ENCODE assay signal across 8 cellular contexts in genomic region chr11:10751581-10751940, GRCh38. TPM values are rescaled to one million over a fixed set of nuclear protein-coding genes. Genes with fewer than 3 reads are reported as not detected.
DNase-seq lines count a peak whose midpoint lies in the region; ATAC-seq and TF ChIP-seq lines count a peak whose summit lies in the region.

No MANE protein-coding gene starts in this region.

- H3K56ac ChIP-seq in IMR-90 (ENCODE audit: extremely low read depth, insufficient read depth, low read length), result 0 out of 2 replicates have a peak overlapping the region, but pooled peaks have one; percentile 44

- peak overlapping the region; percentile 24; the same call in 1 of the 2 replicates for H3K18ac ChIP-seq in IMR-90 (ENCODE audit: low read depth, low read length)

- peak overlapping the region; percentile 92 for H3K27ac Mint-ChIP-seq in T-helper 2 cell treated with Interferon-gamma antibody and Interleukin-4, amounts not matched to agents 5 μg/mL and 100 μg/mL, for 36 hours
- peak overlapping the region; percentile 93 for H3K27ac Mint-ChIP-seq in type B pancreatic cell

- DNase-seq in T-helper 2 cell treated with Interferon-gamma antibody and Interleukin-4, amounts not matched to agents 5 μg/mL and 100 μg/mL, for 36 hours (ENCODE audit: low spot score), result no peak
- DNase-seq in T-helper 2 cell (no peak), IMR-90 (no peak), mammary epithelial cell (peak; percentile 14), type B pancreatic cell (ENCODE audit: extremely low spot score, unreplicated experiment) (no peak), islet precursor cell (no peak)
- DNase-seq in activated CD8-positive, alpha-beta memory T cell treated with anti-CD3 and anti-CD28 coated beads, Interleukin-2, amount 50 U/mL, for 4 hours, result no peak

- in situ Hi-C loops in IMR-90 (cut with MboI; ENCODE audit: low sequenced_read_pairs) (no loop called here), mammary epithelial cell (cut with MboI; ENCODE audit: low sequenced_read_pairs in 2 of 2) (no loop called here)

- peak overlapping the region; percentile 96 for H3K4me3 Mint-ChIP-seq in T-helper 2 cell treated with Interferon-gamma antibody and Interleukin-4, amounts not matched to agents 5 μg/mL and 100 μg/mL, for 36 hours
- H3K4me3 Mint-ChIP-seq in type B pancreatic cell, result peak overlapping the region; percentile 98

- 0 out of 2 replicates have a peak overlapping the region, but pooled peaks have one; percentile 29 for H2AK5ac ChIP-seq in IMR-90 (ENCODE audit: low read depth, low read length)

- no TSS peak for BruUV-seq in IMR-90 (replicated peaks; lab: Mats Ljungman, UMichigan)
- BruUV-seq in mammary epithelial cell (replicated peaks; lab: Mats Ljungman, UMichigan), result no TSS peak

- ATAC-seq in IMR-90 (ENCODE audit: low read depth), result peak; percentile 18

- no peak for TF ChIP-seq POLR2A in IMR-90 (IDR thresholded peaks at IDR 0.05; ENCODE audit: low read depth, low read length)

- dilution Hi-C loops in IMR-90 (cut with HindIII; ENCODE audit: low sequenced_read_pairs, unreplicated experiment) (no loop called here), mammary epithelial cell (cut with HindIII; ENCODE audit: low sequenced_read_pairs) (no loop called here)

- H3K27ac ChIP-seq in IMR-90 (ENCODE audit: insufficient read depth, low read length) (peak overlapping the region; percentile 75), mammary epithelial cell (ENCODE audit: insufficient read depth, low read depth, low read length) (peak overlapping the region; percentile 79), liver (ENCODE audit: low read depth in 1 of 2, low read length in 2 of 2) (peak overlapping the region; percentile 93 to 99)

- H3K27me3 Mint-ChIP-seq in T-helper 2 cell treated with Interferon-gamma antibody and Interleukin-4, amounts not matched to agents 5 μg/mL and 100 μg/mL, for 36 hours (ENCODE audit: low read depth), result no peaks in the 10 kb centered on the region
- no peaks in the 10 kb centered on the region for H3K27me3 Mint-ChIP-seq in type B pancreatic cell

- H3K9ac ChIP-seq in IMR-90 (ENCODE audit: low read depth, low read length), result peak overlapping the region; percentile 87
- peak overlapping the region; percentile 91 for H3K9ac ChIP-seq in mammary epithelial cell (ENCODE audit: insufficient read depth, low read length)
- H3K9ac ChIP-seq in liver (ENCODE audit: low read depth in 1 of 2, low read length in 2 of 2), result peak overlapping the region; percentile 75 to 96

- H4K8ac ChIP-seq in IMR-90 (ENCODE audit: low read depth in 2 of 2, low read length in 2 of 2), result peak overlapping the region; percentile 51 to 68; a peak in 2 of 4 replicates

- H3K4me2 ChIP-seq in IMR-90 (ENCODE audit: low read depth, low read length) (peak overlapping the region; percentile 98), mammary epithelial cell (ENCODE audit: insufficient read depth, low read depth, low read length) (peak overlapping the region; percentile 76)

- intact Hi-C loops in IMR-90 (cut with micrococcal nuclease) (no loop called here), mammary epithelial cell (cut with micrococcal nuclease) (no loop called here)

- peak overlapping the region; percentile 44; the same call in 1 of the 2 replicates for H2BK120ac ChIP-seq in IMR-90 (ENCODE audit: low read depth, low read length)

- no peak overlapping the region for H4K91ac ChIP-seq in IMR-90 (ENCODE audit: insufficient read depth, low read depth, low read length)

- no peaks in the 10 kb centered on the region for H3K27me3 ChIP-seq in IMR-90 (ENCODE audit: control insufficient read depth, insufficient read depth, low read length)
- H3K27me3 ChIP-seq in mammary epithelial cell (ENCODE audit: insufficient read depth, low read length), result no peaks in the 10 kb centered on the region
- H3K27me3 ChIP-seq in liver (ENCODE audit: control insufficient read depth in 4 of 4, insufficient read depth in 4 of 4, low read length in 3 of 4), result no peaks in the 10 kb centered on the region

- H3K36me3 ChIP-seq in IMR-90 (ENCODE audit: control insufficient read depth, insufficient read depth, low read length) (peaks cover 4% of the 10 kb centered on the region), mammary epithelial cell (ENCODE audit: insufficient read depth, low read length) (peaks cover 12% of the 10 kb centered on the region), liver (ENCODE audit: control insufficient read depth in 4 of 4, insufficient read depth in 3 of 4, low read depth in 1 of 4, low read length in 3 of 4) (peaks cover 4 to 23% (median 12%) of the 10 kb centered on the region in 4 donors)

- H3K79me2 ChIP-seq in mammary epithelial cell (ENCODE audit: insufficient read depth, low read length), result peaks cover 28% of the 10 kb centered on the region

- TF ChIP-seq CTCF in IMR-90 (conservative IDR thresholded peaks at IDR 0.05; ENCODE audit: low read depth, low read length) (no peak), mammary epithelial cell (conservative IDR thresholded peaks at IDR 0.05 in 1 of 2, IDR thresholded peaks at IDR 0.05 in 1 of 2; ENCODE audit: extremely low read depth in 1 of 2, insufficient read depth in 1 of 2, low read depth in 1 of 2, low read length in 2 of 2) (no peak), liver (IDR thresholded peaks at IDR 0.05; ENCODE audit: low read depth, low read length, missing input control) (no peak), type B pancreatic cell (conservative IDR thresholded peaks at IDR 0.05) (no peak)

- H3K9me3 ChIP-seq in IMR-90 (ENCODE audit: control insufficient read depth, insufficient read depth, low read length) (no peaks in the 10 kb centered on the region), mammary epithelial cell (replicated peaks; ENCODE audit: insufficient read depth, low read length) (no peaks in the 10 kb centered on the region), liver (ENCODE audit: control insufficient read depth in 4 of 4, low read length in 3 of 4) (no peaks in the 10 kb centered on the region)

- peaks cover 3% of the 10 kb centered on the region; the same call in 1 of the 2 replicates for H3K9me1 ChIP-seq in IMR-90 (ENCODE audit: insufficient read depth, low read length)

- H2AK9ac ChIP-seq in IMR-90 (replicated peaks; ENCODE audit: low read depth, low read length, poor library complexity), result peak overlapping the region; percentile 99

- no peak overlapping the region for H2BK15ac ChIP-seq in IMR-90 (ENCODE audit: low read depth, low read length)

- peak overlapping the region; percentile 87 for H3K4me3 ChIP-seq in IMR-90 (ENCODE audit: insufficient read depth, low read depth, low read length)
- H3K4me3 ChIP-seq in mammary epithelial cell (replicated peaks in 1 of 3; ENCODE audit: insufficient read depth in 1 of 3, low read depth in 2 of 3, low read length in 3 of 3), result peak overlapping the region; percentile 70 to 93 (median 90)
- peak overlapping the region; percentile 73 to 98 (median 81) for H3K4me3 ChIP-seq in liver (ENCODE audit: low read depth in 1 of 3, low read length in 3 of 3)

- H3K4ac ChIP-seq in IMR-90 (ENCODE audit: low read depth, low read length), result peak overlapping the region; percentile 80

- H3K4me1 ChIP-seq in IMR-90 (ENCODE audit: control insufficient read depth, insufficient read depth, low read length), result no peaks in the 10 kb centered on the region; the same call in 1 of the 2 replicates
- no peaks in the 10 kb centered on the region for H3K4me1 ChIP-seq in mammary epithelial cell (ENCODE audit: insufficient read depth, low read length)
- peaks cover 0 to 14% (median 12%) of the 10 kb centered on the region in 4 donors for H3K4me1 ChIP-seq in liver (ENCODE audit: control insufficient read depth in 4 of 4, insufficient read depth in 4 of 4, low read length in 3 of 4)

- H4K20me1 ChIP-seq in IMR-90 (ENCODE audit: insufficient read depth, low read length), result peaks cover 9% of the 10 kb centered on the region
- no peaks in the 10 kb centered on the region for H4K20me1 ChIP-seq in mammary epithelial cell (ENCODE audit: insufficient read depth, low read length)

- peak overlapping the region; percentile 100 for H2AFZ ChIP-seq in IMR-90 (replicated peaks; ENCODE audit: low read length, poor library complexity)
- H2AFZ ChIP-seq in mammary epithelial cell (ENCODE audit: low read depth, low read length), result peak overlapping the region; percentile 95

- no peaks in the 10 kb centered on the region for H3K9me3 Mint-ChIP-seq in T-helper 2 cell treated with Interferon-gamma antibody and Interleukin-4, amounts not matched to agents 5 μg/mL and 100 μg/mL, for 36 hours
- no peaks in the 10 kb centered on the region for H3K9me3 Mint-ChIP-seq in type B pancreatic cell

- no peak overlapping the region for H2BK20ac ChIP-seq in IMR-90 (ENCODE audit: low read depth, low read length)

- peak overlapping the region; percentile 79 for H3K14ac ChIP-seq in IMR-90 (replicated peaks; ENCODE audit: low read depth, low read length)

- POLR2A ChIA-PET in IMR-90 (lab: Charles Lee; ENCODE audit: unreplicated experiment), result no interaction called here

- peaks cover 12 to 22% of the 10 kb centered on the region in 2 experiments for H3K79me1 ChIP-seq in IMR-90 (ENCODE audit: low read depth in 1 of 2, low read length in 2 of 2)

- CTCF ChIA-PET in IMR-90 (lab: Yijun Ruan, JAX), result interaction anchor here (1.0 kb wide), 1 partner anchor 19 kb away, joined by 4 read pairs; no protein-coding TSS in a partner anchor
- CTCF ChIA-PET in mammary epithelial cell (lab: Charles Lee; ENCODE audit: low non-redundant PET), result no interaction called here

- no CpG with 5 or more reads among the region's 14 CpGs for WGBS in IMR-90 (ENCODE audit: extremely low coverage in 2 of 2, insufficient read length in 1 of 2), 2 experiments
- 3% methylated on average over 13 of the region's 14 CpGs for WGBS in mammary epithelial cell (ENCODE audit: low coverage, missing lambda C conversion rate)
- WGBS in liver, result under 1% methylated on average over 14 of the region's 14 CpGs

- TF ChIP-seq RAD21 in IMR-90 (IDR thresholded peaks at IDR 0.05; ENCODE audit: low read length), result no peak
- TF ChIP-seq RAD21 in liver (IDR thresholded peaks at IDR 0.05), result no peak

- H4K5ac ChIP-seq in IMR-90 (ENCODE audit: low read depth, low read length), result peak overlapping the region; percentile 49; the same call in 1 of the 2 replicates

- H3K36me3 Mint-ChIP-seq in T-helper 2 cell treated with Interferon-gamma antibody and Interleukin-4, amounts not matched to agents 5 μg/mL and 100 μg/mL, for 36 hours (ENCODE audit: low read depth), result peaks cover 23% of the 10 kb centered on the region
- H3K36me3 Mint-ChIP-seq in type B pancreatic cell, result peaks cover 12% of the 10 kb centered on the region

- peak overlapping the region; percentile 42 for H2BK5ac ChIP-seq in IMR-90 (ENCODE audit: low read depth, low read length, poor library complexity, severe bottlenecking)

- peak overlapping the region; percentile 88 for H3K23ac ChIP-seq in IMR-90 (ENCODE audit: low read depth, low read length)

- peaks cover 28% of the 10 kb centered on the region for H3K4me1 Mint-ChIP-seq in T-helper 2 cell treated with Interferon-gamma antibody and Interleukin-4, amounts not matched to agents 5 μg/mL and 100 μg/mL, for 36 hours (ENCODE audit: low read depth)
- peaks cover 5% of the 10 kb centered on the region for H3K4me1 Mint-ChIP-seq in type B pancreatic cell (ENCODE audit: unreplicated experiment)

RNA-seq across cellular contexts. Expression of gene CTR9, which starts 0.5 kb away (rescaled TPM):
- total RNA-seq in IMR-90 (2012; rRNA removed) (37.1 and 38.3 TPM in 2 replicates), mammary epithelial cell (10 to 100 TPM; 29.5 to 29.9 TPM), liver (10 to 100 TPM; 26.3 to 33.4 TPM), type B pancreatic cell (ENCODE audit: low replicate concordance) (35.6 and 44.0 TPM in 2 replicates)
- polyA plus RNA-seq in IMR-90 (2012; rRNA removed) (14.4 and 16.8 TPM in 2 replicates), mammary epithelial cell (9.2 TPM), liver (10 to 100 TPM; 12.5 to 13.1 TPM)
- 3.8 and 5.1 TPM in 2 replicates for polyA plus RNA-seq in IMR-90 (2012; cell fraction: cytosol; rRNA removed)
- polyA plus RNA-seq in IMR-90 (2012; cell fraction: nucleus; rRNA removed; ENCODE audit: low replicate concordance), result 2.1 and 10.6 TPM in 2 replicates
- polyA minus RNA-seq in mammary epithelial cell, result 39.6 TPM

RNA-seq across cellular contexts. Expression of gene EIF4G2, which starts 57.2 kb away (rescaled TPM):
- total RNA-seq in IMR-90 (2012; rRNA removed) (1,144 and 1,216 TPM in 2 replicates), mammary epithelial cell (100 to 1,000 TPM; 737 to 956 TPM), liver (100 to 1,000 TPM; 259 to 268 TPM), type B pancreatic cell (ENCODE audit: low replicate concordance) (1,043 and 1,092 TPM in 2 replicates)
- polyA plus RNA-seq in IMR-90 (2012; rRNA removed) (439 and 492 TPM in 2 replicates), mammary epithelial cell (444 TPM), liver (100 to 1,000 TPM; 126 to 158 TPM)
- 108 and 148 TPM in 2 replicates for polyA plus RNA-seq in IMR-90 (2012; cell fraction: cytosol; rRNA removed)
- 62.0 and 539 TPM in 2 replicates for polyA plus RNA-seq in IMR-90 (2012; cell fraction: nucleus; rRNA removed; ENCODE audit: low replicate concordance)
- 1,074 TPM for polyA minus RNA-seq in mammary epithelial cell

RNA-seq across cellular contexts. Expression of gene IRAG1, which starts 58.0 kb away (rescaled TPM):
- total RNA-seq in IMR-90 (2012; rRNA removed) (21.1 and 25.8 TPM in 2 replicates), mammary epithelial cell (1 to 10 TPM in 1 of 2 donors, under 1 TPM in 1; 0.31 to 2.0 TPM), liver (1 to 10 TPM; 2.3 to 4.4 TPM), type B pancreatic cell (ENCODE audit: low replicate concordance) (1.5 and 5.1 TPM in 2 replicates)
- polyA plus RNA-seq in IMR-90 (2012; rRNA removed) (17.6 and 19.4 TPM in 2 replicates), mammary epithelial cell (0.14 TPM), liver (1 to 10 TPM in 1 of 2 donors, under 1 TPM in 1; 0.29 to 1.6 TPM)
- 8.5 and 8.6 TPM in 2 replicates for polyA plus RNA-seq in IMR-90 (2012; cell fraction: cytosol; rRNA removed)
- 37.6 and 104 TPM in 2 replicates for polyA plus RNA-seq in IMR-90 (2012; cell fraction: nucleus; rRNA removed; ENCODE audit: low replicate concordance)
- not detected for polyA minus RNA-seq in mammary epithelial cell
